ENCODE assay signal across 4 cellular contexts in genomic region chrX:103107227-103107737, GRCh38. TPM values are rescaled to one million over a fixed set of nuclear protein-coding genes. Genes with fewer than 3 reads are reported as not detected.
"Had no signal": no experiment of that assay in that cellular context is flagged by ENCODE, and none has a peak within 500 bp of the region (broad histone marks: within the 10 kb centered on the region; RNA-seq: fewer than 3 reads in every experiment).

No MANE protein-coding gene starts in this region.

RNA-seq across cellular contexts. Expression of gene NXF3, which starts 14.3 kb away (rescaled TPM):
- total RNA-seq: HepG2, HT-29, IMR-90 had no signal

RNA-seq across cellular contexts. Expression of gene BEX1, which starts 43.3 kb away (rescaled TPM):
- total RNA-seq: HT-29, K562 had no signal
